1 cellular context compared by ENCODE assay signal in genomic region chr13:50080856-50081105, GRCh38.
TF ChIP-seq lines count a peak whose summit lies in the region.

No MANE protein-coding gene starts in this region.

TF ChIP-seq in HEK293, 187 proteins besides CTCF, POLR2A, EP300 and RAD21 (continued from another document):
- TF ChIP-seq MZF1 (tag by site-specific recombination; IDR thresholded peaks at IDR 0.05; ENCODE audit: borderline replicate concordance), result 0 out of 2 replicates have a peak, but pooled peaks have one; percentile 82
- TF ChIP-seq PRDM10 (tag by site-specific recombination; IDR thresholded peaks at IDR 0.05), result no peak
- no peak for TF ChIP-seq ZNF664 (tag by site-specific recombination; IDR thresholded peaks at IDR 0.05)
- TF ChIP-seq, protein P1, sequence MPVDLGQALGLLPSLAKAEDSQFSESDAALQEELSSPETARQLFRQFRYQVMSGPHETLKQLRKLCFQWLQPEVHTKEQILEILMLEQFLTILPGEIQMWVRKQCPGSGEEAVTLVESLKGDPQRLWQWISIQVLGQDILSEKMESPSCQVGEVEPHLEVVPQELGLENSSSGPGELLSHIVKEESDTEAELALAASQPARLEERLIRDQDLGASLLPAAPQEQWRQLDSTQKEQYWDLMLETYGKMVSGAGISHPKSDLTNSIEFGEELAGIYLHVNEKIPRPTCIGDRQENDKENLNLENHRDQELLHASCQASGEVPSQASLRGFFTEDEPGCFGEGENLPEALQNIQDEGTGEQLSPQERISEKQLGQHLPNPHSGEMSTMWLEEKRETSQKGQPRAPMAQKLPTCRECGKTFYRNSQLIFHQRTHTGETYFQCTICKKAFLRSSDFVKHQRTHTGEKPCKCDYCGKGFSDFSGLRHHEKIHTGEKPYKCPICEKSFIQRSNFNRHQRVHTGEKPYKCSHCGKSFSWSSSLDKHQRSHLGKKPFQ (tag by site-specific recombination; IDR thresholded peaks at IDR 0.05), result no peak
- no peak for TF ChIP-seq ZNF530 (tag by site-specific recombination; IDR thresholded peaks at IDR 0.05; ENCODE audit: low read depth)
- no peak for TF ChIP-seq ZFHX2 (tag by site-specific recombination; conservative IDR thresholded peaks at IDR 0.05)
